In genomic region chr20:50251383-50251748, GRCh38 we compare ENCODE assay signal across 1 cellular context.
TF ChIP-seq lines count a peak whose summit lies in the region.

No MANE protein-coding gene starts in this region.

TF ChIP-seq in IMR-90, 13 proteins besides CTCF, POLR2A, EP300 and RAD21:
- TF ChIP-seq SMC3 (IDR thresholded peaks at IDR 0.05; ENCODE audit: low read depth, low read length) (no peak), NFE2L2 (IDR thresholded peaks at IDR 0.05; ENCODE audit: low read depth, low read length) (no peak), CHD1 (IDR thresholded peaks at IDR 0.05; ENCODE audit: low read depth, low read length) (no peak), ELK1 (IDR thresholded peaks at IDR 0.05; ENCODE audit: borderline replicate concordance, low read depth, low read length) (no peak), MAFK (IDR thresholded peaks at IDR 0.05; ENCODE audit: low read depth, low read length) (no peak), MXI1 (IDR thresholded peaks at IDR 0.05; ENCODE audit: borderline replicate concordance, low read depth, low read length) (no peak), FOS (IDR thresholded peaks at IDR 0.05; ENCODE audit: low read depth, low read length) (no peak), BHLHE40 (IDR thresholded peaks at IDR 0.05; ENCODE audit: low read depth, low read length) (no peak), RFX5 (IDR thresholded peaks at IDR 0.05; ENCODE audit: low read depth, low read length) (no peak), CEBPB (IDR thresholded peaks at IDR 0.05; ENCODE audit: low read depth, low read length) (no peak), MAZ (IDR thresholded peaks at IDR 0.05; ENCODE audit: borderline replicate concordance, low read depth, low read length) (no peak), USF2 (IDR thresholded peaks at IDR 0.05; ENCODE audit: low read depth, low read length) (no peak), RCOR1 (IDR thresholded peaks at IDR 0.05; ENCODE audit: insufficient replicate concordance, low read length) (no peak)
